16 cellular contexts compared by ENCODE assay signal in the genomic region with DNA sequence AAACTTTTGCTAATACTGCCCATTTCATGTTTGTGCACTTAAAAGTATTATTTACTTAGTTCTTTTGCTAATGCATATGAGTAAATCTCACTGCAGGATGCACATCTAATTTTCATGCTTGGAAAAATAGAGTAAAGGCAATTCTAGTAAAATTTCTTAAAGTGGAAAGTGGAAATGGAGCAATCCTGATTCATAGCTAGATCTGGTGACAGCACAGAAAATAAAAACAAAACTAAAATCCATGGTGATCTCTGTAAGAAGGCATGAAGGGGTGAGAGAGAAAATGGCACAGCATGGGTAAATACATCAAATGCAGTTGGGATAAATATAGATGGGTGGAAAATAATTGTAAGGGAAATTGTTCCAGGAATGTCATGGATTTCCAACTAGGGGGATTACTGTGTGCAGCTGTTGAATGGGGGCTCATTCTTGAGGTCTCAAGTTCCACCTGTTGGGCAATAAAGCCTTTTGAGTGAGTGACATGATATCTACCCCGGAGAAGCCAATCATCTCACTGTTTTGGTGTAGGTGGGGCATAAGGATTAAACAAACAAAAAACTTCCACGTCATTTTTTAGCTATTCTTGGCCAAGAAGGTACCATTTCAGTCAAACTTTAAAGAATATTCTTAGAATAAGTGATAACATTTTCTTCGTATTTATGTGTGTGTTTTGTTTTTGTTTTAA. TPM values are rescaled to one million over a fixed set of nuclear protein-coding genes. Genes with fewer than 3 reads are reported as not detected.
DNase-seq lines count a peak whose midpoint lies in the region; ATAC-seq and TF ChIP-seq lines count a peak whose summit lies in the region.
"Had no signal": no experiment of that assay in that cellular context is flagged by ENCODE, and none has a peak within 500 bp of the region (broad histone marks: within the 10 kb centered on the region; RNA-seq: fewer than 3 reads in every experiment).

No MANE protein-coding gene starts in this region.

- POLR2A ChIA-PET in CD8-positive, alpha-beta T cell (lab: Charles Lee): no interaction called here

- H3K9me3 ChIP-seq in CD8-positive, alpha-beta T cell (ENCODE audit: low read length): no peaks in the 10 kb centered on the region
- H3K9me3 ChIP-seq: BLaER1, gastroesophageal sphincter, SK-N-SH had no signal

- DNase-seq in CD8-positive, alpha-beta T cell: no peak
- DNase-seq in NCI-H460 (ENCODE audit: extremely low read depth, low read depth): peak; percentile 32
- peak; percentile 51 for DNase-seq in fibroblast of gingiva (ENCODE audit: low read depth)
- no peak for DNase-seq in KG1 (lab: John Stamatoyannopoulos, UW)
- DNase-seq in GM23338 (ENCODE audit: low spot score): no peak
- DNase-seq in NCI-H510A treated with DMSO at 0.1 percent for 48 hours (lab: John Stamatoyannopoulos, UW): no peak
- DNase-seq: activated CD4-positive, alpha-beta memory T cell treated with anti-CD3 and anti-CD28 coated beads, Interleukin-2, amount 10 ng/mL, durations not matched to agents 7 days and 5 days; EL; left ventricle myocardium superior; NCI-H1105 treated with DMSO at 0.1 percent for 48 hours; NCI-H345; SK-N-SH; stimulated activated CD4-positive, alpha-beta T cell treated with anti-CD3 and anti-CD28 coated beads, Interleukin-1b, Interleukin-23, amount 100 ng/mL, for 48 hours had no signal

- H3K79me2 ChIP-seq in ACC112 (ENCODE audit: control insufficient read depth, insufficient read depth, low read length, unreplicated experiment) (peaks cover 28% of the 10 kb centered on the region), GM23338 (replicated peaks; ENCODE audit: insufficient read depth) (peaks cover 28% of the 10 kb centered on the region)

- peak overlapping the region; percentile 33 for H3K4me3 Mint-ChIP-seq in CD8-positive, alpha-beta T cell
- no peak overlapping the region for H3K4me3 Mint-ChIP-seq in GM23338
- H3K4me3 Mint-ChIP-seq: activated CD4-positive, alpha-beta memory T cell treated with anti-CD3 and anti-CD28 coated beads, Interleukin-2, amount 10 ng/mL, durations not matched to agents 7 days and 5 days had no signal

- peaks cover 2% of the 10 kb centered on the region for H3K36me3 Mint-ChIP-seq in CD8-positive, alpha-beta T cell
- no peaks in the 10 kb centered on the region for H3K36me3 Mint-ChIP-seq in GM23338 (ENCODE audit: low read depth)

- no peak for TF ChIP-seq CTCF in CD8-positive, alpha-beta T cell (IDR thresholded peaks at IDR 0.05)
- no peak for TF ChIP-seq CTCF in GM23338 (conservative IDR thresholded peaks at IDR 0.05; ENCODE audit: low read depth in 2 of 2)

- H3K36me3 ChIP-seq in ACC112 (ENCODE audit: insufficient read depth, low read length) (no peaks in the 10 kb centered on the region), GM23338 (ENCODE audit: insufficient read depth) (no peaks in the 10 kb centered on the region)
- no peaks in the 10 kb centered on the region for H3K36me3 ChIP-seq in CD8-positive, alpha-beta T cell (ENCODE audit: insufficient read depth, low read length)
- H3K36me3 ChIP-seq: BLaER1, gastroesophageal sphincter had no signal

- H2AFZ ChIP-seq in ACC112 (ENCODE audit: low read length, unreplicated experiment) (peak overlapping the region; percentile 12), GM23338 (no peak overlapping the region)

- no peak overlapping the region for H3K4me2 ChIP-seq in GM23338
- H3K4me2 ChIP-seq: BLaER1, SK-N-SH had no signal

- peaks cover 11% of the 10 kb centered on the region for H3K27me3 Mint-ChIP-seq in CD8-positive, alpha-beta T cell (ENCODE audit: low read depth)
- peaks cover 2% of the 10 kb centered on the region for H3K27me3 Mint-ChIP-seq in GM23338 (ENCODE audit: insufficient read depth, low read depth, poor library complexity)

- intact Hi-C loops in CD8-positive, alpha-beta T cell (cut with DNase I, micrococcal nuclease): loop anchor here (5.0 to 10.0 kb wide), 9 partner anchors 142 to 918 kb away; a partner anchor contains a TSS

- no peaks in the 10 kb centered on the region for H3F3A ChIP-seq in GM23338 (replicated peaks; ENCODE audit: low read depth)

- H4K20me1 ChIP-seq in GM23338 (replicated peaks; ENCODE audit: insufficient read depth): peaks cover 13% of the 10 kb centered on the region; the same call in 1 of the 2 replicates

- no peak overlapping the region for H3K4me3 ChIP-seq in ACC112 (ENCODE audit: low read depth, low read length)
- H3K4me3 ChIP-seq in CD8-positive, alpha-beta T cell (ENCODE audit: low read depth, low read length): no peak overlapping the region
- H3K4me3 ChIP-seq in GM23338: no peak overlapping the region
- H3K4me3 ChIP-seq: BLaER1, gastroesophageal sphincter had no signal

- no peaks in the 10 kb centered on the region for H3K9me3 Mint-ChIP-seq in CD8-positive, alpha-beta T cell
- no peaks in the 10 kb centered on the region for H3K9me3 Mint-ChIP-seq in GM23338
- H3K9me3 Mint-ChIP-seq: activated CD4-positive, alpha-beta memory T cell treated with anti-CD3 and anti-CD28 coated beads, Interleukin-2, amount 10 ng/mL, durations not matched to agents 7 days and 5 days had no signal

- H3K27me3 ChIP-seq in ACC112 (ENCODE audit: insufficient read depth, low read length): no peaks in the 10 kb centered on the region
- no peaks in the 10 kb centered on the region for H3K27me3 ChIP-seq in CD8-positive, alpha-beta T cell (ENCODE audit: insufficient read depth, low read length)
- no peaks in the 10 kb centered on the region for H3K27me3 ChIP-seq in GM23338 (ENCODE audit: insufficient read depth)
- H3K27me3 ChIP-seq: BLaER1, gastroesophageal sphincter had no signal

- ATAC-seq in CD8-positive, alpha-beta T cell: no peak
- ATAC-seq in GM23338: no peak
- ATAC-seq: gastroesophageal sphincter, left ventricle myocardium superior had no signal

- H3K27ac ChIP-seq in ACC112 (ENCODE audit: low read depth, low read length) (no peak overlapping the region), GM23338 (ENCODE audit: low read depth) (no peak overlapping the region)
- H3K27ac ChIP-seq in CD8-positive, alpha-beta T cell (ENCODE audit: low read depth, low read length): no peak overlapping the region
- H3K27ac ChIP-seq: BLaER1, gastroesophageal sphincter had no signal

- H3K4me1 ChIP-seq in ACC112 (ENCODE audit: control insufficient read depth, insufficient read depth, low read length, unreplicated experiment): peaks cover 38% of the 10 kb centered on the region
- peaks cover 18% of the 10 kb centered on the region for H3K4me1 ChIP-seq in CD8-positive, alpha-beta T cell (ENCODE audit: insufficient read depth, low read length)
- peaks cover 14% of the 10 kb centered on the region for H3K4me1 ChIP-seq in GM23338 (ENCODE audit: insufficient read depth)

- CTCF ChIA-PET in CD8-positive, alpha-beta T cell (lab: Charles Lee): interaction anchor here (0.6 to 1.6 kb wide), 2 partner anchors 10 to 164 kb away, joined by 4 to 5 read pairs; no protein-coding TSS in a partner anchor

- H3K9me2 ChIP-seq in GM23338 (ENCODE audit: insufficient read depth): no peaks in the 10 kb centered on the region
- H3K9me2 ChIP-seq: SK-N-SH had no signal

- H3K4me1 Mint-ChIP-seq in CD8-positive, alpha-beta T cell (ENCODE audit: low read depth): peaks cover 33% of the 10 kb centered on the region
- peaks cover 20% of the 10 kb centered on the region for H3K4me1 Mint-ChIP-seq in GM23338

- H3K27ac Mint-ChIP-seq in CD8-positive, alpha-beta T cell: no peak overlapping the region
- H3K27ac Mint-ChIP-seq in GM23338: no peak overlapping the region
- H3K27ac Mint-ChIP-seq: activated CD4-positive, alpha-beta memory T cell treated with anti-CD3 and anti-CD28 coated beads, Interleukin-2, amount 10 ng/mL, durations not matched to agents 7 days and 5 days had no signal

TF ChIP-seq in GM23338, 12 proteins besides CTCF, POLR2A, EP300 and RAD21 (continues in another document):
- no peak for TF ChIP-seq CREB1 (CRISPR knock-in tag; IDR thresholded peaks at IDR 0.05; ENCODE audit: low read depth)

RNA-seq across cellular contexts. Expression of a gene that starts 1.7 kb away (rescaled TPM):
- total RNA-seq in CD8-positive, alpha-beta T cell: 1 to 10 TPM; 6.7 to 7.2 TPM
- 39.5 and 43.0 TPM in 2 replicates for total RNA-seq in NCI-H460 (2014; rRNA removed; shearing (Covaris generic))
- polyA plus RNA-seq in NCI-H460 (2014; cell fraction: nucleus; rRNA removed): 57.7 and 71.7 TPM in 2 replicates
- 54.6 and 68.2 TPM in 2 replicates for total RNA-seq in GM23338 (2014; rRNA removed; shearing (Covaris generic))
- 40.1 and 41.8 TPM in 2 replicates for polyA plus RNA-seq in GM23338 (2016; fragmentation: Nextera tagmentation; extraction: Ambion mirVana)

Comparison
In these comparisons a context has a peak if more than half of its experiments do, and no peak if none do; other contexts are left out.
1. DNase-seq: peak in NCI-H460 (single experiment) and fibroblast of gingiva (single experiment); none in CD8-positive, alpha-beta T cell (0 of 7), KG1 (single experiment), GM23338 (single experiment) and NCI-H510A treated with DMSO at 0.1 percent for 48 hours (single experiment).